Comparison of ENCODE assay signal across 1 cellular context in the genomic region with DNA sequence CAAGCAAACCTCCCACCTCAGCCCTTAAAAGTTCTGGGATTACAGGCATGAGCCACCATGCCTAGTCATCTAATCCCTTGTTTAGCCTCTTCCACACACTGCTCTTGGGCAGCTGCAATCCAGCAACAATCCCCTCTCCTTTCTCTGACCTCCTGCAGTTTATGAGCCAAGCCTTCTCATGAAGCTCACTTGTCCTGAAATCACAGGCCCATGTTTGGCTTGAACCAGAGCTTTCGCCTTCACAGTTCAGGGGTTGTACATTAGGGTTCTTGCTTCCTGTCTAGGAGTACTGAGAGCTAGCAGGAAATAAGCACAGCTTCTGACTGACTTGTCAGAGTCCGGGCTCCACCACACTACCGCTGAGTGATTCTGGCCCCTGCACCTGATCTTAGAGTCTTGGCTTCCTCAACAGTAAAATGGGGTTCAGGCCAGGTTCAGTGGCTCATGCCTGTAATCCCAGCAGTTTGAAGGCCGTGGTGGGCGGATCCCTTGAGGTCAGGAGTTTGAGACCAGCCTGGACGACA.
TF ChIP-seq lines count a peak whose summit lies in the region.

No MANE protein-coding gene starts in this region.

TF ChIP-seq in WTC11, 78 proteins besides CTCF, POLR2A, EP300 and RAD21 (continued from another document):
- TF ChIP-seq, protein P1, sequence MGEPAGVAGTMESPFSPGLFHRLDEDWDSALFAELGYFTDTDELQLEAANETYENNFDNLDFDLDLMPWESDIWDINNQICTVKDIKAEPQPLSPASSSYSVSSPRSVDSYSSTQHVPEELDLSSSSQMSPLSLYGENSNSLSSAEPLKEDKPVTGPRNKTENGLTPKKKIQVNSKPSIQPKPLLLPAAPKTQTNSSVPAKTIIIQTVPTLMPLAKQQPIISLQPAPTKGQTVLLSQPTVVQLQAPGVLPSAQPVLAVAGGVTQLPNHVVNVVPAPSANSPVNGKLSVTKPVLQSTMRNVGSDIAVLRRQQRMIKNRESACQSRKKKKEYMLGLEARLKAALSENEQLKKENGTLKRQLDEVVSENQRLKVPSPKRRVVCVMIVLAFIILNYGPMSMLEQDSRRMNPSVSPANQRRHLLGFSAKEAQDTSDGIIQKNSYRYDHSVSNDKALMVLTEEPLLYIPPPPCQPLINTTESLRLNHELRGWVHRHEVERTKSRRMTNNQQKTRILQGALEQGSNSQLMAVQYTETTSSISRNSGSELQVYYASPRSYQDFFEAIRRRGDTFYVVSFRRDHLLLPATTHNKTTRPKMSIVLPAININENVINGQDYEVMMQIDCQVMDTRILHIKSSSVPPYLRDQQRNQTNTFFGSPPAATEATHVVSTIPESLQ (CRISPR knock-in tag; IDR thresholded peaks at IDR 0.05), result no peak
- TF ChIP-seq, protein P2, sequence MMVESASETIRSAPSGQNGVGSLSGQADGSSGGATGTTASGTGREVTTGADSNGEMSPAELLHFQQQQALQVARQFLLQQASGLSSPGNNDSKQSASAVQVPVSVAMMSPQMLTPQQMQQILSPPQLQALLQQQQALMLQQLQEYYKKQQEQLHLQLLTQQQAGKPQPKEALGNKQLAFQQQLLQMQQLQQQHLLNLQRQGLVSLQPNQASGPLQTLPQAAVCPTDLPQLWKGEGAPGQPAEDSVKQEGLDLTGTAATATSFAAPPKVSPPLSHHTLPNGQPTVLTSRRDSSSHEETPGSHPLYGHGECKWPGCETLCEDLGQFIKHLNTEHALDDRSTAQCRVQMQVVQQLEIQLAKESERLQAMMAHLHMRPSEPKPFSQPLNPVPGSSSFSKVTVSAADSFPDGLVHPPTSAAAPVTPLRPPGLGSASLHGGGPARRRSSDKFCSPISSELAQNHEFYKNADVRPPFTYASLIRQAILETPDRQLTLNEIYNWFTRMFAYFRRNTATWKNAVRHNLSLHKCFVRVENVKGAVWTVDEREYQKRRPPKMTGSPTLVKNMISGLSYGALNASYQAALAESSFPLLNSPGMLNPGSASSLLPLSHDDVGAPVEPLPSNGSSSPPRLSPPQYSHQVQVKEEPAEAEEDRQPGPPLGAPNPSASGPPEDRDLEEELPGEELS (CRISPR knock-in tag; IDR thresholded peaks at IDR 0.05), result no peak
- TF ChIP-seq OVOL2 (CRISPR knock-in tag; IDR thresholded peaks at IDR 0.05; ENCODE audit: borderline replicate concordance), result no peak
- no peak for TF ChIP-seq KAT7 (CRISPR knock-in tag; IDR thresholded peaks at IDR 0.05; ENCODE audit: borderline replicate concordance)
- TF ChIP-seq ZNF219 (CRISPR knock-in tag; IDR thresholded peaks at IDR 0.05; ENCODE audit: borderline replicate concordance), result no peak
- TF ChIP-seq, protein P3, sequence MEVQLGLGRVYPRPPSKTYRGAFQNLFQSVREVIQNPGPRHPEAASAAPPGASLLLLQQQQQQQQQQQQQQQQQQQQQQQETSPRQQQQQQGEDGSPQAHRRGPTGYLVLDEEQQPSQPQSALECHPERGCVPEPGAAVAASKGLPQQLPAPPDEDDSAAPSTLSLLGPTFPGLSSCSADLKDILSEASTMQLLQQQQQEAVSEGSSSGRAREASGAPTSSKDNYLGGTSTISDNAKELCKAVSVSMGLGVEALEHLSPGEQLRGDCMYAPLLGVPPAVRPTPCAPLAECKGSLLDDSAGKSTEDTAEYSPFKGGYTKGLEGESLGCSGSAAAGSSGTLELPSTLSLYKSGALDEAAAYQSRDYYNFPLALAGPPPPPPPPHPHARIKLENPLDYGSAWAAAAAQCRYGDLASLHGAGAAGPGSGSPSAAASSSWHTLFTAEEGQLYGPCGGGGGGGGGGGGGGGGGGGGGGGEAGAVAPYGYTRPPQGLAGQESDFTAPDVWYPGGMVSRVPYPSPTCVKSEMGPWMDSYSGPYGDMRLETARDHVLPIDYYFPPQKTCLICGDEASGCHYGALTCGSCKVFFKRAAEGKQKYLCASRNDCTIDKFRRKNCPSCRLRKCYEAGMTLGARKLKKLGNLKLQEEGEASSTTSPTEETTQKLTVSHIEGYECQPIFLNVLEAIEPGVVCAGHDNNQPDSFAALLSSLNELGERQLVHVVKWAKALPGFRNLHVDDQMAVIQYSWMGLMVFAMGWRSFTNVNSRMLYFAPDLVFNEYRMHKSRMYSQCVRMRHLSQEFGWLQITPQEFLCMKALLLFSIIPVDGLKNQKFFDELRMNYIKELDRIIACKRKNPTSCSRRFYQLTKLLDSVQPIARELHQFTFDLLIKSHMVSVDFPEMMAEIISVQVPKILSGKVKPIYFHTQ (CRISPR knock-in tag; IDR thresholded peaks at IDR 0.05), result no peak
- TF ChIP-seq, protein P4, sequence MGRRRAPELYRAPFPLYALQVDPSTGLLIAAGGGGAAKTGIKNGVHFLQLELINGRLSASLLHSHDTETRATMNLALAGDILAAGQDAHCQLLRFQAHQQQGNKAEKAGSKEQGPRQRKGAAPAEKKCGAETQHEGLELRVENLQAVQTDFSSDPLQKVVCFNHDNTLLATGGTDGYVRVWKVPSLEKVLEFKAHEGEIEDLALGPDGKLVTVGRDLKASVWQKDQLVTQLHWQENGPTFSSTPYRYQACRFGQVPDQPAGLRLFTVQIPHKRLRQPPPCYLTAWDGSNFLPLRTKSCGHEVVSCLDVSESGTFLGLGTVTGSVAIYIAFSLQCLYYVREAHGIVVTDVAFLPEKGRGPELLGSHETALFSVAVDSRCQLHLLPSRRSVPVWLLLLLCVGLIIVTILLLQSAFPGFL (CRISPR knock-in tag; IDR thresholded peaks at IDR 0.05; ENCODE audit: borderline replicate concordance), result no peak
